In the genomic region with DNA sequence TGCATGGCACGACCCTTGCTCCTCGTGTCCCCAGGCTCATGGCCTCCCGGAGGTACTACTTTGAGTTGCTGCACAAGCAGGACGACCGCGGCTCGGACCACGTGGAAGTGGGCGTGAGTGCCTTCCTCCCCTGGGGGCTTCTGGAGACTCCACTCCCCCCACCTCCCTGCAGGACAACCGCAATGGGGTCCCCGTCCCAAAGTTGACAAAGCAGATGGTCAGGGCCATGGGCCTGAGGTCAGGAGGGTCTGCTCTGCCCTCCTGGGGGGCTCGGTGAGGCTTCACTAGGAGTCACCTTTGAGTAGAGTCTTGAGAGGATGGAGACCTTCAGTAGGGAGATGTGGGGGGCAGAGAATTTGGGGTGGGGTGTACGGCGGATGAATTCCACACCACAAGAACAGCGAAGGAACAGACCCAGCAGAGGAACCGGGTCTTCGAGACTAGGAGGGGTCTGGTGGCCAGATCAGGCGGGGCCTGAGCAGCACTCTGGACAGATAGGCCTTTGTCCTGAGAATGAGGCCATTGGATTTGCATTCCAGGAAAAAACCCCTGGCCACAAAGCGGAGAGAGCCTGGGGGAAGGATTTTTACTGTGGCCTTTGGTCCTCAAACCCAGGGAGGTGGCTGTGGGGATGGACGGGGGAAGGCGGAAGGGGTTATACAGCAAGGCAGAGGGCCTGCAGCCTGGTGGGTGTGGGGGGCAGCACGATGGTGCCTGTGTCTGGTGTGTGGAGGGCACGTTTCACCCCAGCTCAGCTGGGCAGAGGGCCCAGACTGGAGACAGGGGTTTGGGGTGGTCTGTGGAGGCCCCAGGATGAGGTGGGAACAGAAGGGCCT, we compare ENCODE assay signal across 1 cellular context.
A peak's percentile ranks its signal among the peaks of the same experiment; 100 is the strongest.
TF ChIP-seq lines count a peak whose summit lies in the region.

No MANE protein-coding gene starts in this region.

TF ChIP-seq in HepG2, 621 proteins besides CTCF, POLR2A, EP300 and RAD21 (continues in another document):
- TF ChIP-seq ZNF331 (CRISPR knock-in tag; IDR thresholded peaks at IDR 0.05) = 0 out of 2 replicates have a peak, but pooled peaks have one; percentile 25
- no peak for TF ChIP-seq KDM4B (CRISPR knock-in tag; IDR thresholded peaks at IDR 0.05)
- TF ChIP-seq ZNF776 (CRISPR knock-in tag; IDR thresholded peaks at IDR 0.05) = no peak
- TF ChIP-seq CREM (IDR thresholded peaks at IDR 0.05) = no peak; the same call in 1 of the 2 replicates
- no peak for TF ChIP-seq CREM (CRISPR knock-in tag; IDR thresholded peaks at IDR 0.05)
- TF ChIP-seq SP4 (CRISPR knock-in tag; IDR thresholded peaks at IDR 0.05) = no peak
- TF ChIP-seq, protein P1, sequence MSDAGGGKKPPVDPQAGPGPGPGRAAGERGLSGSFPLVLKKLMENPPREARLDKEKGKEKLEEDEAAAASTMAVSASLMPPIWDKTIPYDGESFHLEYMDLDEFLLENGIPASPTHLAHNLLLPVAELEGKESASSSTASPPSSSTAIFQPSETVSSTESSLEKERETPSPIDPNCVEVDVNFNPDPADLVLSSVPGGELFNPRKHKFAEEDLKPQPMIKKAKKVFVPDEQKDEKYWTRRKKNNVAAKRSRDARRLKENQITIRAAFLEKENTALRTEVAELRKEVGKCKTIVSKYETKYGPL (CRISPR knock-in tag; IDR thresholded peaks at IDR 0.05) = no peak
- TF ChIP-seq ZFP37 (CRISPR knock-in tag; IDR thresholded peaks at IDR 0.05; ENCODE audit: borderline replicate concordance) = no peak
- no peak for TF ChIP-seq ZNF784 (CRISPR knock-in tag; IDR thresholded peaks at IDR 0.05; ENCODE audit: borderline replicate concordance)
- TF ChIP-seq ARNT (IDR thresholded peaks at IDR 0.05) = no peak
- no peak for TF ChIP-seq HMG20A (CRISPR knock-in tag; IDR thresholded peaks at IDR 0.05; ENCODE audit: borderline replicate concordance)
- TF ChIP-seq EEA1 (CRISPR knock-in tag; IDR thresholded peaks at IDR 0.05; ENCODE audit: borderline replicate concordance) = no peak
- no peak for TF ChIP-seq MTF1 (CRISPR knock-in tag; IDR thresholded peaks at IDR 0.05)
- TF ChIP-seq REPIN1 (CRISPR knock-in tag; IDR thresholded peaks at IDR 0.05; ENCODE audit: borderline replicate concordance, low read depth) = no peak
- no peak for TF ChIP-seq ZNF326 (CRISPR knock-in tag; IDR thresholded peaks at IDR 0.05; ENCODE audit: borderline replicate concordance)
- no peak for TF ChIP-seq FOXP1 (IDR thresholded peaks at IDR 0.05)
- no peak for TF ChIP-seq FOXP1 (CRISPR knock-in tag; IDR thresholded peaks at IDR 0.05)
- TF ChIP-seq ZEB1 (IDR thresholded peaks at IDR 0.05; ENCODE audit: insufficient replicate concordance, low read depth) = peak; percentile 63
- peak; percentile 63; the same call in 1 of the 2 replicates for TF ChIP-seq ELF1 (CRISPR knock-in tag; IDR thresholded peaks at IDR 0.05)
- TF ChIP-seq ZNF616 (CRISPR knock-in tag; IDR thresholded peaks at IDR 0.05; ENCODE audit: low read depth) = no peak
- no peak for TF ChIP-seq FOSL2 (CRISPR knock-in tag; IDR thresholded peaks at IDR 0.05)
- no peak for TF ChIP-seq ZNF766 (CRISPR knock-in tag; IDR thresholded peaks at IDR 0.05; ENCODE audit: borderline replicate concordance)
- no peak for TF ChIP-seq JDP2 (CRISPR knock-in tag; IDR thresholded peaks at IDR 0.05; ENCODE audit: borderline replicate concordance)
- TF ChIP-seq, protein P2, sequence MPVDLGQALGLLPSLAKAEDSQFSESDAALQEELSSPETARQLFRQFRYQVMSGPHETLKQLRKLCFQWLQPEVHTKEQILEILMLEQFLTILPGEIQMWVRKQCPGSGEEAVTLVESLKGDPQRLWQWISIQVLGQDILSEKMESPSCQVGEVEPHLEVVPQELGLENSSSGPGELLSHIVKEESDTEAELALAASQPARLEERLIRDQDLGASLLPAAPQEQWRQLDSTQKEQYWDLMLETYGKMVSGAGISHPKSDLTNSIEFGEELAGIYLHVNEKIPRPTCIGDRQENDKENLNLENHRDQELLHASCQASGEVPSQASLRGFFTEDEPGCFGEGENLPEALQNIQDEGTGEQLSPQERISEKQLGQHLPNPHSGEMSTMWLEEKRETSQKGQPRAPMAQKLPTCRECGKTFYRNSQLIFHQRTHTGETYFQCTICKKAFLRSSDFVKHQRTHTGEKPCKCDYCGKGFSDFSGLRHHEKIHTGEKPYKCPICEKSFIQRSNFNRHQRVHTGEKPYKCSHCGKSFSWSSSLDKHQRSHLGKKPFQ (CRISPR knock-in tag; IDR thresholded peaks at IDR 0.05; ENCODE audit: insufficient replicate concordance) = no peak
- no peak for TF ChIP-seq SMAD1 (CRISPR knock-in tag; IDR thresholded peaks at IDR 0.05; ENCODE audit: borderline replicate concordance, low read depth)
- TF ChIP-seq ASH2L (IDR thresholded peaks at IDR 0.05; ENCODE audit: insufficient read length, low read depth, low read length) = peak; percentile 29
- TF ChIP-seq RELA (CRISPR knock-in tag; IDR thresholded peaks at IDR 0.05) = no peak
- TF ChIP-seq RNF2 (conservative IDR thresholded peaks at IDR 0.05; ENCODE audit: low read depth) = no peak
- TF ChIP-seq HNRNPK (IDR thresholded peaks at IDR 0.05; ENCODE audit: low read depth, low read length, poor library complexity, severe bottlenecking) = peak; percentile 16
- no peak for TF ChIP-seq NFYB (CRISPR knock-in tag; IDR thresholded peaks at IDR 0.05)
- TF ChIP-seq HDAC6 (IDR thresholded peaks at IDR 0.05; ENCODE audit: low read depth, low read length) = no peak
- TF ChIP-seq FOSL1 (CRISPR knock-in tag; IDR thresholded peaks at IDR 0.05; ENCODE audit: borderline replicate concordance) = no peak
- no peak for TF ChIP-seq SAFB2 (CRISPR knock-in tag; IDR thresholded peaks at IDR 0.05; ENCODE audit: borderline replicate concordance, low read depth)
- no peak for TF ChIP-seq ZBTB1 (CRISPR knock-in tag; IDR thresholded peaks at IDR 0.05; ENCODE audit: borderline replicate concordance)
- TF ChIP-seq ZNF660 (CRISPR knock-in tag; IDR thresholded peaks at IDR 0.05; ENCODE audit: borderline replicate concordance, low read depth) = no peak
- TF ChIP-seq FOXM1 (CRISPR knock-in tag; IDR thresholded peaks at IDR 0.05) = no peak
- TF ChIP-seq, protein P3, sequence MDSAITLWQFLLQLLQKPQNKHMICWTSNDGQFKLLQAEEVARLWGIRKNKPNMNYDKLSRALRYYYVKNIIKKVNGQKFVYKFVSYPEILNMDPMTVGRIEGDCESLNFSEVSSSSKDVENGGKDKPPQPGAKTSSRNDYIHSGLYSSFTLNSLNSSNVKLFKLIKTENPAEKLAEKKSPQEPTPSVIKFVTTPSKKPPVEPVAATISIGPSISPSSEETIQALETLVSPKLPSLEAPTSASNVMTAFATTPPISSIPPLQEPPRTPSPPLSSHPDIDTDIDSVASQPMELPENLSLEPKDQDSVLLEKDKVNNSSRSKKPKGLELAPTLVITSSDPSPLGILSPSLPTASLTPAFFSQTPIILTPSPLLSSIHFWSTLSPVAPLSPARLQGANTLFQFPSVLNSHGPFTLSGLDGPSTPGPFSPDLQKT (CRISPR knock-in tag; IDR thresholded peaks at IDR 0.05; ENCODE audit: borderline replicate concordance) = no peak
- TF ChIP-seq CHD4 (IDR thresholded peaks at IDR 0.05; ENCODE audit: borderline replicate concordance, low read length) = peak; percentile 51; the same call in 1 of the 2 replicates
- no peak for TF ChIP-seq ZNF672 (CRISPR knock-in tag; IDR thresholded peaks at IDR 0.05)
- peak; percentile 43; the same call in 1 of the 2 replicates for TF ChIP-seq KDM6A (CRISPR knock-in tag; IDR thresholded peaks at IDR 0.05; ENCODE audit: low read depth)
- no peak for TF ChIP-seq GTF2F1 (IDR thresholded peaks at IDR 0.05; ENCODE audit: low read length)
- TF ChIP-seq ZNF816 (CRISPR knock-in tag; IDR thresholded peaks at IDR 0.05; ENCODE audit: borderline replicate concordance) = no peak
- no peak for TF ChIP-seq ZNF224 (CRISPR knock-in tag; IDR thresholded peaks at IDR 0.05)
- TF ChIP-seq ZNF7 (CRISPR knock-in tag; IDR thresholded peaks at IDR 0.05) = no peak
- TF ChIP-seq ZNF441 (CRISPR knock-in tag; IDR thresholded peaks at IDR 0.05; ENCODE audit: borderline replicate concordance) = no peak
- TF ChIP-seq SNAI1 (CRISPR knock-in tag; IDR thresholded peaks at IDR 0.05; ENCODE audit: borderline replicate concordance) = no peak
- peak; percentile 49; the same call in 1 of the 2 replicates for TF ChIP-seq NR2F6 (IDR thresholded peaks at IDR 0.05)
- no peak; the same call in 1 of the 2 replicates for TF ChIP-seq NR2F6 (CRISPR knock-in tag; IDR thresholded peaks at IDR 0.05)
- no peak for TF ChIP-seq KDM5A (IDR thresholded peaks at IDR 0.05; ENCODE audit: borderline replicate concordance, low read length)
- TF ChIP-seq ZSCAN9 (CRISPR knock-in tag; IDR thresholded peaks at IDR 0.05; ENCODE audit: borderline replicate concordance) = no peak
- no peak for TF ChIP-seq ZNF335 (CRISPR knock-in tag; IDR thresholded peaks at IDR 0.05)
- no peak for TF ChIP-seq DPF2 (CRISPR knock-in tag; IDR thresholded peaks at IDR 0.05; ENCODE audit: borderline replicate concordance, low read depth)
- peak; percentile 37; the same call in 1 of the 2 replicates for TF ChIP-seq KAT8 (CRISPR knock-in tag; IDR thresholded peaks at IDR 0.05)
- TF ChIP-seq SIN3B (IDR thresholded peaks at IDR 0.05; ENCODE audit: low read length) = no peak
- TF ChIP-seq SCMH1 (CRISPR knock-in tag; IDR thresholded peaks at IDR 0.05; ENCODE audit: borderline replicate concordance) = no peak
- TF ChIP-seq ZNF503 (CRISPR knock-in tag; IDR thresholded peaks at IDR 0.05) = no peak
- no peak for TF ChIP-seq GABPA (IDR thresholded peaks at IDR 0.05; ENCODE audit: low read depth, low read length)
- no peak for TF ChIP-seq GABPA (CRISPR knock-in tag; IDR thresholded peaks at IDR 0.05; ENCODE audit: low read depth)
- no peak for TF ChIP-seq ZNF546 (CRISPR knock-in tag; conservative IDR thresholded peaks at IDR 0.05)
- TF ChIP-seq ZNF83 (CRISPR knock-in tag; IDR thresholded peaks at IDR 0.05; ENCODE audit: borderline replicate concordance) = no peak
- no peak for TF ChIP-seq DBP (CRISPR knock-in tag; IDR thresholded peaks at IDR 0.05; ENCODE audit: not compliant biosample characterization)
- TF ChIP-seq TEAD3 (CRISPR knock-in tag; optimal IDR thresholded peaks at IDR 0.05; ENCODE audit: borderline replicate concordance) = peak; percentile 95
- no peak for TF ChIP-seq ZNF350 (CRISPR knock-in tag; IDR thresholded peaks at IDR 0.05; ENCODE audit: borderline replicate concordance, low read depth)
- TF ChIP-seq CBX5 (CRISPR knock-in tag; IDR thresholded peaks at IDR 0.05; ENCODE audit: borderline replicate concordance) = no peak
- TF ChIP-seq HMGXB4 (CRISPR knock-in tag; IDR thresholded peaks at IDR 0.05; ENCODE audit: borderline replicate concordance in 1 of 2, low read depth in 1 of 2) = peak in 1 of 2 experiments; percentile 30; a peak in 1 of 4 replicates
- TF ChIP-seq GATAD2A (CRISPR knock-in tag; IDR thresholded peaks at IDR 0.05) = peak; percentile 64
- TF ChIP-seq NBN (conservative IDR thresholded peaks at IDR 0.05) = no peak
- 0 out of 2 replicates have a peak, but pooled peaks have one; percentile 56 for TF ChIP-seq CCDC6 (CRISPR knock-in tag; IDR thresholded peaks at IDR 0.05)
- no peak for TF ChIP-seq ZNF207 (IDR thresholded peaks at IDR 0.05; ENCODE audit: borderline replicate concordance)
- no peak for TF ChIP-seq ZSCAN21 (CRISPR knock-in tag; IDR thresholded peaks at IDR 0.05; ENCODE audit: borderline replicate concordance)
- TF ChIP-seq NFRKB (IDR thresholded peaks at IDR 0.05) = no peak
- no peak for TF ChIP-seq E2F2 (CRISPR knock-in tag; IDR thresholded peaks at IDR 0.05; ENCODE audit: borderline replicate concordance)
